9 cellular contexts compared by ENCODE assay signal in genomic region chr3:124832782-124833709, GRCh38. TPM values are rescaled to one million over a fixed set of nuclear protein-coding genes. Genes with fewer than 3 reads are reported as not detected.
DNase-seq lines count a peak whose midpoint lies in the region; ATAC-seq and TF ChIP-seq lines count a peak whose summit lies in the region.
"Had no signal": no experiment of that assay in that cellular context is flagged by ENCODE, and none has a peak within 500 bp of the region (broad histone marks: within the 10 kb centered on the region; RNA-seq: fewer than 3 reads in every experiment).

No MANE protein-coding gene starts in this region.

- H3K9me3 ChIP-seq in left lung (no peaks in the 10 kb centered on the region), thoracic aorta (no peaks in the 10 kb centered on the region)

- peaks cover 23 to 27% of the 10 kb centered on the region in 2 donors for H3K27me3 Mint-ChIP-seq in natural killer cell (ENCODE audit: low read depth in 2 of 2)

- TF ChIP-seq CTCF in astrocyte of the spinal cord (IDR thresholded peaks at IDR 0.05; ENCODE audit: low read depth, low read length) (no peak), left lung (IDR thresholded peaks at IDR 0.05) (no peak), thoracic aorta (IDR thresholded peaks at IDR 0.05) (no peak), RWPE1 (conservative IDR thresholded peaks at IDR 0.05; ENCODE audit: low read depth) (no peak), natural killer cell (IDR thresholded peaks at IDR 0.05) (no peak)

- in situ Hi-C loops in astrocyte of the spinal cord (cut with HindIII; ENCODE audit: low sequenced_read_pairs): no loop called here

- peaks cover 17 to 22% of the 10 kb centered on the region in 2 donors for H3K4me1 Mint-ChIP-seq in natural killer cell

- CTCF ChIA-PET in RWPE1 (lab: Yijun Ruan, JAX): no interaction called here

- no peak overlapping the region for H3K4me3 ChIP-seq in astrocyte of the spinal cord (ENCODE audit: low read depth, low read length)
- no peak overlapping the region for H3K4me3 ChIP-seq in left lung
- H3K4me3 ChIP-seq in thoracic aorta: no peak overlapping the region

- H3K9me3 Mint-ChIP-seq in natural killer cell: no peaks in the 10 kb centered on the region
- H3K9me3 Mint-ChIP-seq: activated naive CD8-positive, alpha-beta T cell treated with anti-CD3 and anti-CD28 coated beads, Interleukin-2, amount 10 ng/mL, durations not matched to agents 7 days and 5 days had no signal

- DNase-seq in HCEC 1CT (peak; percentile 85), astrocyte of the spinal cord (ENCODE audit: low read depth, low spot score) (peak; percentile 88), left lung (no peak), thoracic aorta (ENCODE audit: low spot score) (no peak), NCI-H2081 (lab: John Stamatoyannopoulos, UW) (no peak), RWPE1 (ENCODE audit: low spot score) (no peak), natural killer cell (no peak)
- DNase-seq: activated naive CD8-positive, alpha-beta T cell treated with anti-CD3 and anti-CD28 coated beads, Interleukin-2, amount 10 ng/mL, durations not matched to agents 7 days and 5 days had no signal

- H3K36me3 Mint-ChIP-seq in natural killer cell: no peaks in the 10 kb centered on the region
- H3K36me3 Mint-ChIP-seq: activated naive CD8-positive, alpha-beta T cell treated with anti-CD3 and anti-CD28 coated beads, Interleukin-2, amount 10 ng/mL, durations not matched to agents 7 days and 5 days had no signal

- ATAC-seq in left lung: peak; percentile 17
- ATAC-seq in thoracic aorta (ENCODE audit: insufficient number of reproducible peaks, low FRiP score, low read depth): peak; percentile 65
- no peak for ATAC-seq in GM19395 (IDR thresholded peaks at IDR 0.05; ENCODE audit: unreplicated experiment)
- no peak for ATAC-seq in natural killer cell

- no peaks in the 10 kb centered on the region for H3K36me3 ChIP-seq in left lung
- H3K36me3 ChIP-seq in thoracic aorta: no peaks in the 10 kb centered on the region

- H3K4me1 ChIP-seq in left lung (peaks cover 12 to 61% of the 10 kb centered on the region in 2 donors), thoracic aorta (ENCODE audit: control insufficient read depth in 1 of 2, low read depth in 2 of 2) (peaks cover 76 to 95% of the 10 kb centered on the region in 2 donors)

- intact Hi-C loops in left lung (cut with DNase I) (no loop called here), natural killer cell (cut with micrococcal nuclease) (no loop called here)

- POLR2A ChIA-PET in RWPE1 (lab: Yijun Ruan, JAX; ENCODE audit: low non-redundant PET): interaction anchor here (0.5 kb wide), 1 partner anchor 51 kb away, joined by 4 read pairs; no protein-coding TSS in a partner anchor

- H3K27ac ChIP-seq in left lung (peak overlapping the region; percentile 26 to 56), thoracic aorta (peak overlapping the region; percentile 87 to 88), RWPE1 (no peak overlapping the region)

- peak overlapping the region in 1 of 2 donors; percentile 29 for H3K27ac Mint-ChIP-seq in natural killer cell
- H3K27ac Mint-ChIP-seq: activated naive CD8-positive, alpha-beta T cell treated with anti-CD3 and anti-CD28 coated beads, Interleukin-2, amount 10 ng/mL, durations not matched to agents 7 days and 5 days had no signal

- H3K27me3 ChIP-seq in left lung (no peaks in the 10 kb centered on the region), thoracic aorta (replicated peaks; ENCODE audit: insufficient read depth) (no peaks in the 10 kb centered on the region)

- no peak overlapping the region for H3K4me3 Mint-ChIP-seq in natural killer cell
- H3K4me3 Mint-ChIP-seq: activated naive CD8-positive, alpha-beta T cell treated with anti-CD3 and anti-CD28 coated beads, Interleukin-2, amount 10 ng/mL, durations not matched to agents 7 days and 5 days had no signal

RNA-seq across cellular contexts. Expression of gene ITGB5, which starts 54.1 kb away (rescaled TPM):
- total RNA-seq in left lung (100 to 1,000 TPM in 1 of 2 donors, 10 to 100 TPM in 1; 94.0 to 142 TPM), thoracic aorta (100 to 1,000 TPM; 576 to 592 TPM), natural killer cell (1 to 10 TPM; 1.0 to 8.4 (median 5.4) TPM)

Comparison
In these comparisons a context has a peak if more than half of its experiments do, and no peak if none do; other contexts are left out.
1. DNase-seq: peak in HCEC 1CT (single experiment) and astrocyte of the spinal cord (single experiment); none in left lung (0 of 2), thoracic aorta (single experiment), NCI-H2081 (0 of 2), RWPE1 (single experiment) and natural killer cell (single experiment).
2. ATAC-seq: peak in left lung (single experiment) and thoracic aorta (single experiment); none in GM19395 (single experiment) and natural killer cell (0 of 3).
3. RNA of gene ITGB5, which starts 54.1 kb away (total RNA-seq): 576 to 592 TPM in thoracic aorta and 94.0 to 142 TPM in left lung; 1.0 to 8.4 TPM in natural killer cell; every median in the first group is over 10 times any median in the second.